ENCODE assay signal across 16 cellular contexts in genomic region chr12:22541496-22541895, GRCh38. TPM values are rescaled to one million over a fixed set of nuclear protein-coding genes. Genes with fewer than 3 reads are reported as not detected.
DNase-seq lines count a peak whose midpoint lies in the region; ATAC-seq and TF ChIP-seq lines count a peak whose summit lies in the region.
"Had no signal": no experiment of that assay in that cellular context is flagged by ENCODE, and none has a peak within 500 bp of the region (broad histone marks: within the 10 kb centered on the region; RNA-seq: fewer than 3 reads in every experiment).

No MANE protein-coding gene starts in this region.

- H2AK5ac ChIP-seq in neuronal stem cell (ENCODE audit: low read depth, low read length), result no peak overlapping the region

- H4K91ac ChIP-seq in neuronal stem cell (ENCODE audit: low read depth, low read length, poor library complexity), result no peak overlapping the region

- H3K36me3 ChIP-seq in DND-41 (ENCODE audit: insufficient read depth, low read length), result peaks cover 27% of the 10 kb centered on the region
- H3K36me3 ChIP-seq in neural cell (ENCODE audit: insufficient read depth, low read length), result no peaks in the 10 kb centered on the region
- peaks cover 1 to 15% of the 10 kb centered on the region in 2 donors for H3K36me3 ChIP-seq in neuronal stem cell (replicated peaks in 1 of 2; ENCODE audit: control insufficient read depth in 2 of 2, insufficient read depth in 2 of 2, low read length in 2 of 2)
- H3K36me3 ChIP-seq: ovary, Peyer's patch, sigmoid colon had no signal

- TF ChIP-seq RAD21 in neural cell (conservative IDR thresholded peaks at IDR 0.05), result no peak

- peak overlapping the region; percentile 2 for H3K27ac Mint-ChIP-seq in activated T-cell treated with anti-CD3 and anti-CD28 coated beads, Interleukin-2, amount 50 U/mL, for 24 hours
- H3K27ac Mint-ChIP-seq in activated T-helper 17 cell treated with anti-CD3 and anti-CD28 coated beads, Interleukin-2, amount 50 U/mL, for 72 hours, result no peak overlapping the region

- no peak overlapping the region for H2AFZ ChIP-seq in DND-41 (ENCODE audit: low read depth, low read length)
- H2AFZ ChIP-seq in neural cell (ENCODE audit: low read depth, low read length), result no peak overlapping the region
- H2AFZ ChIP-seq in neuronal stem cell (ENCODE audit: low read length), result no peak overlapping the region

- WGBS in neuronal stem cell (ENCODE audit: extremely low coverage in 2 of 2, insufficient read length in 2 of 2, insufficient replicate concordance in 1 of 2), 2 donors, result 100% methylated on average over 2 of the region's 3 CpGs; no CpG with 5 or more reads in 1 of the 2 donors

- H3K79me1 ChIP-seq in neuronal stem cell (ENCODE audit: low read depth, low read length), result peaks cover 2% of the 10 kb centered on the region

- no peaks in the 10 kb centered on the region for H3K9me2 ChIP-seq in neural cell (ENCODE audit: insufficient read depth, low read length)

- no peak overlapping the region for H2BK15ac ChIP-seq in neuronal stem cell (ENCODE audit: low read length)

- no peak overlapping the region for H3K4ac ChIP-seq in neuronal stem cell (ENCODE audit: low read length)

- H3K9me3 Mint-ChIP-seq in activated T-cell treated with anti-CD3 and anti-CD28 coated beads, Interleukin-2, amount 50 U/mL, for 24 hours, result peaks cover 2% of the 10 kb centered on the region
- H3K9me3 Mint-ChIP-seq in activated T-helper 17 cell treated with anti-CD3 and anti-CD28 coated beads, Interleukin-2, amount 50 U/mL, for 72 hours, result no peaks in the 10 kb centered on the region

- no peaks in the 10 kb centered on the region for H3K27me3 Mint-ChIP-seq in activated T-cell treated with anti-CD3 and anti-CD28 coated beads, Interleukin-2, amount 50 U/mL, for 24 hours
- H3K27me3 Mint-ChIP-seq in activated T-helper 17 cell treated with anti-CD3 and anti-CD28 coated beads, Interleukin-2, amount 50 U/mL, for 72 hours, result no peaks in the 10 kb centered on the region

- TF ChIP-seq CTCF in DND-41 (IDR thresholded peaks at IDR 0.05; ENCODE audit: borderline replicate concordance, extremely low read depth, low read length, poor library complexity, severe bottlenecking) (no peak), neural cell (IDR thresholded peaks at IDR 0.05; ENCODE audit: poor library complexity, severe bottlenecking) (no peak)

- no peaks in the 10 kb centered on the region for H3K9me3 ChIP-seq in DND-41 (ENCODE audit: insufficient read depth, low read length, severe bottlenecking)
- H3K9me3 ChIP-seq in neural cell (ENCODE audit: low read length), result no peaks in the 10 kb centered on the region
- H3K9me3 ChIP-seq in neuronal stem cell (replicated peaks in 1 of 2; ENCODE audit: control insufficient read depth in 2 of 2, insufficient read depth in 1 of 2, low read depth in 1 of 2, low read length in 2 of 2), result no peaks in the 10 kb centered on the region
- H3K9me3 ChIP-seq: body of pancreas, ovary, Peyer's patch, sigmoid colon had no signal

- DNase-seq in activated T-cell treated with anti-CD3 and anti-CD28 coated beads, Interleukin-2, amount 50 U/mL, for 24 hours, result no peak
- no peak for DNase-seq in activated T-cell treated with anti-CD3 and anti-CD28 coated beads, Interleukin-2, amount 50 U/mL, for 1 hour
- no peak for DNase-seq in DND-41
- no peak for DNase-seq in neuronal stem cell (ENCODE audit: low spot score)
- DNase-seq in T-helper 9 cell, result no peak
- DNase-seq: body of pancreas, DMS 273 treated with DMSO at 0.1 percent for 48 hours, NCI-H1105, NCI-H82, Peyer's patch, sigmoid colon had no signal

- H3K9ac ChIP-seq in DND-41 (ENCODE audit: low read depth, low read length), result no peak overlapping the region
- no peak overlapping the region for H3K9ac ChIP-seq in neural cell (ENCODE audit: low read length)
- no peak overlapping the region for H3K9ac ChIP-seq in neuronal stem cell (ENCODE audit: low read depth, low read length, poor library complexity)

- H2BK5ac ChIP-seq in neuronal stem cell (ENCODE audit: low read length), result no peak overlapping the region

- ATAC-seq in DND-41 (ENCODE audit: insufficient read depth, low read depth) (no peak), HG03521 (IDR thresholded peaks at IDR 0.05; ENCODE audit: unreplicated experiment) (no peak)
- peak; percentile 17 for ATAC-seq in activated T-helper 17 cell treated with anti-CD3 and anti-CD28 coated beads, Interleukin-2, amount 50 U/mL, for 72 hours (replicated peaks)
- ATAC-seq: body of pancreas, left lobe of liver had no signal

- peaks cover 53% of the 10 kb centered on the region for H3K4me1 ChIP-seq in DND-41 (ENCODE audit: insufficient read depth, low read length)
- H3K4me1 ChIP-seq in neuronal stem cell (ENCODE audit: control insufficient read depth in 2 of 2, insufficient read depth in 1 of 2, low read depth in 1 of 2, low read length in 2 of 2), result peaks cover 0 to 4% of the 10 kb centered on the region in 2 donors

- H3K79me2 ChIP-seq in DND-41 (ENCODE audit: insufficient read depth, low read length) (peaks cover 63% of the 10 kb centered on the region), neural cell (replicated peaks; ENCODE audit: insufficient read depth, low read length) (peaks cover 42% of the 10 kb centered on the region)

- H3K4me1 Mint-ChIP-seq in activated T-cell treated with anti-CD3 and anti-CD28 coated beads, Interleukin-2, amount 50 U/mL, for 24 hours (ENCODE audit: low read depth), result peaks cover 63% of the 10 kb centered on the region
- peaks cover 37% of the 10 kb centered on the region for H3K4me1 Mint-ChIP-seq in activated T-helper 17 cell treated with anti-CD3 and anti-CD28 coated beads, Interleukin-2, amount 50 U/mL, for 72 hours

- peak overlapping the region; percentile 98; the same call in 1 of the 2 replicates for H3K4me2 ChIP-seq in DND-41 (ENCODE audit: insufficient read depth, low read length)
- peak overlapping the region; percentile 28 for H3K4me2 ChIP-seq in neural cell (ENCODE audit: low read length)
- H3K4me2 ChIP-seq in neuronal stem cell (ENCODE audit: insufficient read depth, low read length, poor library complexity, severe bottlenecking), result no peak overlapping the region

- H4K8ac ChIP-seq in neuronal stem cell (ENCODE audit: low read depth, low read length), result no peak overlapping the region

- H3K23ac ChIP-seq in neuronal stem cell (ENCODE audit: low read depth, low read length, poor library complexity), result no peak overlapping the region

- H2BK12ac ChIP-seq in neuronal stem cell (ENCODE audit: low read length), result no peak overlapping the region

- no peaks in the 10 kb centered on the region for H3K27me3 ChIP-seq in DND-41 (ENCODE audit: insufficient read depth, low read length, poor library complexity)
- H3K27me3 ChIP-seq in neural cell (ENCODE audit: insufficient read depth, low read depth, low read length), result no peaks in the 10 kb centered on the region
- no peaks in the 10 kb centered on the region for H3K27me3 ChIP-seq in neuronal stem cell (ENCODE audit: control insufficient read depth in 3 of 3, insufficient read depth in 3 of 3, low read depth in 1 of 3, low read length in 3 of 3)
- H3K27me3 ChIP-seq: body of pancreas, ovary, Peyer's patch, sigmoid colon had no signal

- H3K14ac ChIP-seq in neuronal stem cell (ENCODE audit: low read length), result no peak overlapping the region

- no peak overlapping the region for H2BK120ac ChIP-seq in neuronal stem cell (ENCODE audit: low read depth, low read length)

- H3F3A ChIP-seq in neural cell (ENCODE audit: insufficient read depth, low read length, poor library complexity, severe bottlenecking), result no peaks in the 10 kb centered on the region

- no peaks in the 10 kb centered on the region for H4K20me1 ChIP-seq in DND-41 (ENCODE audit: insufficient read depth, low read length)
- no peaks in the 10 kb centered on the region for H4K20me1 ChIP-seq in neural cell (ENCODE audit: insufficient read depth)

- TF ChIP-seq EP300 in neural cell (conservative IDR thresholded peaks at IDR 0.05; ENCODE audit: poor library complexity, severe bottlenecking), result no peak

- peaks cover 46% of the 10 kb centered on the region for H3K36me3 Mint-ChIP-seq in activated T-cell treated with anti-CD3 and anti-CD28 coated beads, Interleukin-2, amount 50 U/mL, for 24 hours (ENCODE audit: low read depth)
- H3K36me3 Mint-ChIP-seq in activated T-helper 17 cell treated with anti-CD3 and anti-CD28 coated beads, Interleukin-2, amount 50 U/mL, for 72 hours (ENCODE audit: low read depth), result peaks cover 12% of the 10 kb centered on the region

- H3K27ac ChIP-seq in DND-41 (ENCODE audit: low read length) (no peak overlapping the region), neural cell (ENCODE audit: low read length) (no peak overlapping the region), neuronal stem cell (replicated peaks; ENCODE audit: low read length) (no peak overlapping the region)
- H3K27ac ChIP-seq: body of pancreas, ovary, Peyer's patch, sigmoid colon had no signal

- H3K4me3 ChIP-seq in DND-41 (ENCODE audit: low read depth in 1 of 2, low read length in 2 of 2), result no peak overlapping the region
- H3K4me3 ChIP-seq in neural cell (ENCODE audit: low read length), result peak overlapping the region; percentile 90
- no peak overlapping the region for H3K4me3 ChIP-seq in neuronal stem cell (ENCODE audit: low read length in 2 of 2)
- H3K4me3 ChIP-seq: body of pancreas, ovary, Peyer's patch, sigmoid colon had no signal

- no peak overlapping the region for H3K4me3 Mint-ChIP-seq in activated T-cell treated with anti-CD3 and anti-CD28 coated beads, Interleukin-2, amount 50 U/mL, for 24 hours
- H3K4me3 Mint-ChIP-seq in activated T-helper 17 cell treated with anti-CD3 and anti-CD28 coated beads, Interleukin-2, amount 50 U/mL, for 72 hours, result peak overlapping the region; percentile 93

- no peak overlapping the region for H3K18ac ChIP-seq in neuronal stem cell (ENCODE audit: low read length)

RNA-seq across cellular contexts. Expression of gene C2CD5, which starts 2.8 kb away (rescaled TPM):
- 10 to 100 TPM; 32.4 to 33.3 TPM for total RNA-seq in activated T-helper 17 cell treated with anti-CD3 and anti-CD28 coated beads, Interleukin-2, amount 50 U/mL, for 72 hours
- 171 and 179 TPM in 2 replicates for polyA plus RNA-seq in neural cell
- 167 and 172 TPM in 2 replicates for polyA minus RNA-seq in neural cell
- polyA plus RNA-seq in neuronal stem cell (2013, experiment 1 of 2), result 29.8 TPM
- polyA plus RNA-seq in neuronal stem cell (2013, experiment 2 of 2), result 29.3 TPM
